1 cellular context compared by ENCODE assay signal in genomic region chr6:34888874-34889555, GRCh38.
TF ChIP-seq lines count a peak whose summit lies in the region.

TSS of gene ANKS1A (plus strand) at chr6:34889255. CDS start at chr6:34889403, 148 bp downstream.

TF ChIP-seq in K562, 482 proteins besides CTCF, POLR2A, EP300 and RAD21 (continued from another document and continues in another):
- TF ChIP-seq TFAP4 (CRISPR knock-in tag; IDR thresholded peaks at IDR 0.05; ENCODE audit: borderline replicate concordance): peak; percentile 84
- TF ChIP-seq ZNF311 (CRISPR knock-in tag; IDR thresholded peaks at IDR 0.05): no peak
- TF ChIP-seq DNMT1 (IDR thresholded peaks at IDR 0.05): no peak
- no peak for TF ChIP-seq RFX5 (IDR thresholded peaks at IDR 0.05; ENCODE audit: low read depth, low read length)
- TF ChIP-seq ZNF764 (CRISPR knock-in tag; IDR thresholded peaks at IDR 0.05; ENCODE audit: low read depth): no peak
- no peak for TF ChIP-seq HIVEP1 (CRISPR knock-in tag; IDR thresholded peaks at IDR 0.05)
- TF ChIP-seq ZNF586 (CRISPR knock-in tag; conservative IDR thresholded peaks at IDR 0.05): no peak
- no peak for TF ChIP-seq MTA2 (IDR thresholded peaks at IDR 0.05; ENCODE audit: low read depth)
- no peak for TF ChIP-seq EHMT2 (IDR thresholded peaks at IDR 0.05)
- TF ChIP-seq TOE1 (IDR thresholded peaks at IDR 0.05; ENCODE audit: borderline replicate concordance): peak; percentile 88
- no peak for TF ChIP-seq TOE1 (CRISPR knock-in tag; IDR thresholded peaks at IDR 0.05; ENCODE audit: borderline replicate concordance, low read depth)
- no peak for TF ChIP-seq MED1 (CRISPR knock-in tag; IDR thresholded peaks at IDR 0.05; ENCODE audit: borderline replicate concordance)
- no peak for TF ChIP-seq ASH1L (IDR thresholded peaks at IDR 0.05; ENCODE audit: borderline replicate concordance, low read depth, partially characterized antibody)
- TF ChIP-seq ETV1 (tag; conservative IDR thresholded peaks at IDR 0.05; ENCODE audit: low read depth): peak; percentile 73
- 0 out of 2 replicates have a peak, but pooled peaks have one; percentile 21 for TF ChIP-seq HES1 (IDR thresholded peaks at IDR 0.05; ENCODE audit: low read depth)
- peak; percentile 82 for TF ChIP-seq CXXC5 (CRISPR knock-in tag; IDR thresholded peaks at IDR 0.05)
- no peak for TF ChIP-seq KLF16 (IDR thresholded peaks at IDR 0.05)
- TF ChIP-seq HLTF (IDR thresholded peaks at IDR 0.05): 0 out of 2 replicates have a peak, but pooled peaks have one; percentile 23
- TF ChIP-seq ARID3A (IDR thresholded peaks at IDR 0.05; ENCODE audit: borderline replicate concordance, low read depth, low read length): no peak
- no peak for TF ChIP-seq ZNF274 (IDR thresholded peaks at IDR 0.05; ENCODE audit: borderline replicate concordance, low read depth, low read length)
- no peak for TF ChIP-seq E2F5 (CRISPR knock-in tag; IDR thresholded peaks at IDR 0.05)
- peak; percentile 83 for TF ChIP-seq HMGXB4 (CRISPR knock-in tag; IDR thresholded peaks at IDR 0.05)
- no peak for TF ChIP-seq LARP7 (IDR thresholded peaks at IDR 0.05)
- TF ChIP-seq CSDE1 (IDR thresholded peaks at IDR 0.05): peak in 1 of 2 experiments; percentile 62; a peak in 1 of 4 replicates
- peak; percentile 84 for TF ChIP-seq NFIC (IDR thresholded peaks at IDR 0.05)
- peak; percentile 63 for TF ChIP-seq SUPT5H (IDR thresholded peaks at IDR 0.05)
- no peak for TF ChIP-seq SPI1 (IDR thresholded peaks at IDR 0.05; ENCODE audit: borderline replicate concordance, low read depth, low read length)
- TF ChIP-seq MYNN (IDR thresholded peaks at IDR 0.05): no peak
- no peak for TF ChIP-seq MYNN (CRISPR knock-in tag; IDR thresholded peaks at IDR 0.05)
- no peak for TF ChIP-seq CAMTA2 (CRISPR knock-in tag; conservative IDR thresholded peaks at IDR 0.05)
- no peak for TF ChIP-seq BCL6 (CRISPR knock-in tag; IDR thresholded peaks at IDR 0.05)
- TF ChIP-seq TGIF2 (CRISPR knock-in tag; IDR thresholded peaks at IDR 0.05): no peak
- no peak for TF ChIP-seq U2AF2 (optimal IDR thresholded peaks at IDR 0.05; ENCODE audit: low read depth, low read length)
- TF ChIP-seq NFE2L1 (tag; IDR thresholded peaks at IDR 0.05; ENCODE audit: borderline replicate concordance, low read depth): no peak
- no peak for TF ChIP-seq ZNF668 (CRISPR knock-in tag; IDR thresholded peaks at IDR 0.05)
- no peak for TF ChIP-seq NFXL1 (CRISPR knock-in tag; IDR thresholded peaks at IDR 0.05)
- TF ChIP-seq MCM3 (IDR thresholded peaks at IDR 0.05): no peak
- TF ChIP-seq MAX (CRISPR knock-in tag; IDR thresholded peaks at IDR 0.05): peak; percentile 86
- TF ChIP-seq SMARCA4 (IDR thresholded peaks at IDR 0.05): 0 out of 2 replicates have a peak, but pooled peaks have one; percentile 36
- TF ChIP-seq ZNF280A (IDR thresholded peaks at IDR 0.05; ENCODE audit: low read depth, partially characterized antibody): no peak
- no peak for TF ChIP-seq SMARCA5 (IDR thresholded peaks at IDR 0.05)
- TF ChIP-seq HMBOX1 (IDR thresholded peaks at IDR 0.05): no peak
- no peak for TF ChIP-seq POLR2H (tag; IDR thresholded peaks at IDR 0.05; ENCODE audit: low read depth)
- TF ChIP-seq ZNF395 (CRISPR knock-in tag; IDR thresholded peaks at IDR 0.05): no peak
- peak; percentile 79; the same call in 1 of the 2 replicates for TF ChIP-seq POLR2AphosphoS5 (IDR thresholded peaks at IDR 0.05; ENCODE audit: control insufficient read depth, insufficient read depth, low read depth, low read length)
- TF ChIP-seq RHOXF2B (CRISPR knock-in tag; conservative IDR thresholded peaks at IDR 0.05): no peak
- TF ChIP-seq ZFP30 (CRISPR knock-in tag; IDR thresholded peaks at IDR 0.05; ENCODE audit: borderline replicate concordance): no peak
- TF ChIP-seq ZNF134 (CRISPR knock-in tag; conservative IDR thresholded peaks at IDR 0.05): no peak
- TF ChIP-seq ZNF124 (CRISPR knock-in tag; IDR thresholded peaks at IDR 0.05): no peak
- TF ChIP-seq SRF (CRISPR knock-in tag; IDR thresholded peaks at IDR 0.05): 0 out of 4 replicates have a peak, but pooled peaks of 1 of the 2 experiments have one; percentile 8
- no peak for TF ChIP-seq ZNF239 (CRISPR knock-in tag; IDR thresholded peaks at IDR 0.05)
- TF ChIP-seq RFX1 (IDR thresholded peaks at IDR 0.05): peak; percentile 84
- no peak for TF ChIP-seq NFYB (IDR thresholded peaks at IDR 0.05; ENCODE audit: extremely low read depth, insufficient read length)
- no peak for TF ChIP-seq NR4A1 (CRISPR knock-in tag; IDR thresholded peaks at IDR 0.05)
- no peak for TF ChIP-seq NR4A1 (tag; IDR thresholded peaks at IDR 0.05)
- TF ChIP-seq ELK3 (CRISPR knock-in tag; IDR thresholded peaks at IDR 0.05): no peak
- no peak for TF ChIP-seq ZNF77 (CRISPR knock-in tag; IDR thresholded peaks at IDR 0.05)
- no peak for TF ChIP-seq E2F6 (IDR thresholded peaks at IDR 0.05; ENCODE audit: borderline replicate concordance in 1 of 2, extremely low read depth in 1 of 2, insufficient read depth in 1 of 2, insufficient read length in 1 of 2, low read depth in 1 of 2, low read length in 1 of 2, poor library complexity in 1 of 2, severe bottlenecking in 1 of 2)
- TF ChIP-seq HNRNPK (IDR thresholded peaks at IDR 0.05; ENCODE audit: low read depth, low read length, poor library complexity, severe bottlenecking): no peak
- no peak for TF ChIP-seq ZFP1 (CRISPR knock-in tag; IDR thresholded peaks at IDR 0.05)
- TF ChIP-seq ZNF444 (CRISPR knock-in tag; IDR thresholded peaks at IDR 0.05): no peak
- no peak for TF ChIP-seq GTF2E2 (tag; IDR thresholded peaks at IDR 0.05)
- peak; percentile 51; the same call in 1 of the 2 replicates for TF ChIP-seq ZNF766 (CRISPR knock-in tag; conservative IDR thresholded peaks at IDR 0.05)
- peak; percentile 67; the same call in 1 of the 2 replicates for TF ChIP-seq PHF8 (IDR thresholded peaks at IDR 0.05; ENCODE audit: borderline replicate concordance, low read length)
- no peak for TF ChIP-seq SMAD2 (IDR thresholded peaks at IDR 0.05; ENCODE audit: low read depth, low read length)
- no peak for TF ChIP-seq TAL1 (IDR thresholded peaks at IDR 0.05)
- no peak for TF ChIP-seq ZNF445 (CRISPR knock-in tag; IDR thresholded peaks at IDR 0.05; ENCODE audit: low read depth)
- no peak for TF ChIP-seq ZNF224 (CRISPR knock-in tag; IDR thresholded peaks at IDR 0.05)
- TF ChIP-seq FOXJ2 (tag; IDR thresholded peaks at IDR 0.05): 0 out of 2 replicates have a peak, but pooled peaks have one; percentile 56
- no peak for TF ChIP-seq HNRNPH1 (optimal IDR thresholded peaks at IDR 0.05; ENCODE audit: low read depth, low read length)
- TF ChIP-seq ZNF75A (CRISPR knock-in tag; IDR thresholded peaks at IDR 0.05): no peak
- no peak for TF ChIP-seq CHD1 (IDR thresholded peaks at IDR 0.05; ENCODE audit: low read length)
- no peak for TF ChIP-seq KLF10 (CRISPR knock-in tag; IDR thresholded peaks at IDR 0.05)
